Comparison of ENCODE assay signal across 30 cellular contexts in genomic region chr9:100455470-100455869, GRCh38. TPM values are rescaled to one million over a fixed set of nuclear protein-coding genes. Genes with fewer than 3 reads are reported as not detected.
DNase-seq lines count a peak whose midpoint lies in the region; ATAC-seq and TF ChIP-seq lines count a peak whose summit lies in the region.
"Had no signal": no experiment of that assay in that cellular context is flagged by ENCODE, and none has a peak within 500 bp of the region (broad histone marks: within the 10 kb centered on the region; RNA-seq: fewer than 3 reads in every experiment).

No MANE protein-coding gene starts in this region.

- peaks cover 31 to 61% of the 10 kb centered on the region in 2 experiments for H3K79me1 ChIP-seq in IMR-90 (ENCODE audit: low read depth in 1 of 2, low read length in 2 of 2)

- no peak overlapping the region for H3K4me2 ChIP-seq in IMR-90 (ENCODE audit: low read depth, low read length)
- H3K4me2 ChIP-seq: PC-9 had no signal

- no peak overlapping the region for H3K4me3 Mint-ChIP-seq in activated CD4-positive, alpha-beta memory T cell treated with anti-CD3 and anti-CD28 coated beads for 36 hours
- H3K4me3 Mint-ChIP-seq: activated CD4-positive, alpha-beta T cell treated with anti-CD3 and anti-CD28 coated beads, Interleukin-2, amount 10 ng/mL, durations not matched to agents 24 days and 14 days; activated T-cell treated with anti-CD3 and anti-CD28 coated beads, Interleukin-2, amount 50 U/mL, for 4 hours; CD4-positive, CD25-positive, alpha-beta regulatory T cell; mesothelial cell of epicardium; naive thymus-derived CD4-positive, alpha-beta T cell; T-helper 2 cell treated with Interferon-gamma antibody and Interleukin-4, amounts not matched to agents 5 μg/mL and 100 μg/mL, for 36 hours had no signal

- peak overlapping the region; percentile 29; the same call in 1 of the 2 replicates for H3K14ac ChIP-seq in IMR-90 (replicated peaks; ENCODE audit: low read depth, low read length)

- no peak overlapping the region for H3K56ac ChIP-seq in IMR-90 (ENCODE audit: extremely low read depth, insufficient read depth, low read length)

- ATAC-seq in IMR-90 (ENCODE audit: low read depth): peak; percentile 73
- peak; percentile 43 to 73 (median 69) for ATAC-seq in psoas muscle
- ATAC-seq in GM19324 (IDR thresholded peaks at IDR 0.05; ENCODE audit: low FRiP score, unreplicated experiment): no peak
- ATAC-seq: activated T-cell treated with anti-CD3 and anti-CD28 coated beads, Interleukin-2, amount 50 U/mL, for 4 hours; body of pancreas; gastroesophageal sphincter; HepG2; left lung; naive thymus-derived CD4-positive, alpha-beta T cell had no signal

- no peak overlapping the region for H4K5ac ChIP-seq in IMR-90 (ENCODE audit: low read depth, low read length)

- H2BK20ac ChIP-seq in IMR-90 (ENCODE audit: low read depth, low read length): no peak overlapping the region

- DNase-seq in EL (peak; percentile 33), IMR-90 (peak; percentile 63), dermis blood vessel endothelial cell (peak; percentile 41), psoas muscle (no peak), NCI-H1930 (lab: John Stamatoyannopoulos, UW) (no peak)
- DNase-seq in activated CD4-positive, alpha-beta memory T cell treated with anti-CD3 and anti-CD28 coated beads for 36 hours: no peak
- DNase-seq: activated CD4-positive, alpha-beta T cell treated with anti-CD3 and anti-CD28 coated beads, Interleukin-2, amount 10 ng/mL, durations not matched to agents 24 days and 14 days; activated T-cell treated with anti-CD3 and anti-CD28 coated beads, Interleukin-2, amount 50 U/mL, for 4 hours; body of pancreas; CD4-positive, CD25-positive, alpha-beta regulatory T cell; effector CD8-positive, alpha-beta T cell; erythroblast; hypothalamus; left lung; naive thymus-derived CD4-positive, alpha-beta T cell; NCI-H1694 treated with DMSO at 0.1 percent for 48 hours; NCI-H2171; NCI-H510A treated with DMSO at 0.1 percent for 48 hours; PC-9; SHP77; stimulated activated naive CD4-positive, alpha-beta T cell had no signal

- BruUV-seq in IMR-90 (replicated peaks; lab: Mats Ljungman, UMichigan): no TSS peak

- no peak overlapping the region for H2AK5ac ChIP-seq in IMR-90 (ENCODE audit: low read depth, low read length)

- TF ChIP-seq RAD21 in IMR-90 (IDR thresholded peaks at IDR 0.05; ENCODE audit: low read length): no peak

- no peak overlapping the region for H2BK5ac ChIP-seq in IMR-90 (ENCODE audit: low read depth, low read length, poor library complexity, severe bottlenecking)

- H3K27ac Mint-ChIP-seq in activated CD4-positive, alpha-beta memory T cell treated with anti-CD3 and anti-CD28 coated beads for 36 hours: no peak overlapping the region
- H3K27ac Mint-ChIP-seq: activated CD4-positive, alpha-beta T cell treated with anti-CD3 and anti-CD28 coated beads, Interleukin-2, amount 10 ng/mL, durations not matched to agents 24 days and 14 days; CD4-positive, CD25-positive, alpha-beta regulatory T cell; mesothelial cell of epicardium; naive thymus-derived CD4-positive, alpha-beta T cell; T-helper 2 cell treated with Interferon-gamma antibody and Interleukin-4, amounts not matched to agents 5 μg/mL and 100 μg/mL, for 36 hours had no signal

- CTCF ChIA-PET in IMR-90 (lab: Yijun Ruan, JAX): no interaction called here
- CTCF ChIA-PET in activated CD4-positive, alpha-beta memory T cell treated with anti-CD3 and anti-CD28 coated beads for 36 hours (lab: Charles Lee): no interaction called here

- no peak overlapping the region for H2BK15ac ChIP-seq in IMR-90 (ENCODE audit: low read depth, low read length)

- peak overlapping the region; percentile 22 for H2AK9ac ChIP-seq in IMR-90 (replicated peaks; ENCODE audit: low read depth, low read length, poor library complexity)

- peaks cover 2% of the 10 kb centered on the region; the same call in 1 of the 2 replicates for H3K9me3 ChIP-seq in IMR-90 (ENCODE audit: control insufficient read depth, insufficient read depth, low read length)
- no peaks in the 10 kb centered on the region for H3K9me3 ChIP-seq in psoas muscle
- H3K9me3 ChIP-seq: body of pancreas, gastroesophageal sphincter, HAP-1, left lung, prostate gland, suprapubic skin had no signal

- H3K23ac ChIP-seq in IMR-90 (ENCODE audit: low read depth, low read length): no peak overlapping the region

- H3K18ac ChIP-seq in IMR-90 (ENCODE audit: low read depth, low read length): no peak overlapping the region

- peaks cover 21% of the 10 kb centered on the region for H3K36me3 Mint-ChIP-seq in activated CD4-positive, alpha-beta memory T cell treated with anti-CD3 and anti-CD28 coated beads for 36 hours

- no peak overlapping the region for H4K8ac ChIP-seq in IMR-90 (ENCODE audit: low read depth in 2 of 2, low read length in 2 of 2)

- peaks cover 25% of the 10 kb centered on the region for H3K36me3 ChIP-seq in IMR-90 (ENCODE audit: control insufficient read depth, insufficient read depth, low read length)
- H3K36me3 ChIP-seq in psoas muscle (ENCODE audit: insufficient read depth in 1 of 2, low read depth in 1 of 2): peaks cover 0 to 28% of the 10 kb centered on the region in 2 donors
- H3K36me3 ChIP-seq: prostate gland had no signal

- POLR2A ChIA-PET in IMR-90 (lab: Charles Lee; ENCODE audit: unreplicated experiment): no interaction called here
- POLR2A ChIA-PET in activated CD4-positive, alpha-beta memory T cell treated with anti-CD3 and anti-CD28 coated beads for 36 hours (lab: Charles Lee): no interaction called here

- intact Hi-C loops in IMR-90 (cut with micrococcal nuclease) (no loop called here), psoas muscle (cut with DNase I) (no loop called here)
- intact Hi-C loops in activated CD4-positive, alpha-beta memory T cell treated with anti-CD3 and anti-CD28 coated beads for 36 hours (cut with micrococcal nuclease): no loop called here

- H4K91ac ChIP-seq in IMR-90 (ENCODE audit: insufficient read depth, low read depth, low read length): no peak overlapping the region

- H3K4ac ChIP-seq in IMR-90 (ENCODE audit: low read depth, low read length): no peak overlapping the region

- H4K20me1 ChIP-seq in IMR-90 (ENCODE audit: insufficient read depth, low read length): peaks cover 15% of the 10 kb centered on the region

- no peak overlapping the region for H3K9ac ChIP-seq in IMR-90 (ENCODE audit: low read depth, low read length)

- H3K9me1 ChIP-seq in IMR-90 (ENCODE audit: insufficient read depth, low read length): peaks cover 18% of the 10 kb centered on the region; the same call in 1 of the 2 replicates

- no peaks in the 10 kb centered on the region for H3K4me1 Mint-ChIP-seq in activated CD4-positive, alpha-beta memory T cell treated with anti-CD3 and anti-CD28 coated beads for 36 hours (ENCODE audit: low read depth)
- H3K4me1 Mint-ChIP-seq: activated CD4-positive, alpha-beta T cell treated with anti-CD3 and anti-CD28 coated beads, Interleukin-2, amount 10 ng/mL, durations not matched to agents 24 days and 14 days; mesothelial cell of epicardium had no signal

- H3K9me3 Mint-ChIP-seq in activated CD4-positive, alpha-beta memory T cell treated with anti-CD3 and anti-CD28 coated beads for 36 hours: no peaks in the 10 kb centered on the region
- H3K9me3 Mint-ChIP-seq: activated CD4-positive, alpha-beta T cell treated with anti-CD3 and anti-CD28 coated beads, Interleukin-2, amount 10 ng/mL, durations not matched to agents 24 days and 14 days; activated T-cell treated with anti-CD3 and anti-CD28 coated beads, Interleukin-2, amount 50 U/mL, for 4 hours; CD4-positive, CD25-positive, alpha-beta regulatory T cell; mesothelial cell of epicardium; naive thymus-derived CD4-positive, alpha-beta T cell; T-helper 2 cell treated with Interferon-gamma antibody and Interleukin-4, amounts not matched to agents 5 μg/mL and 100 μg/mL, for 36 hours had no signal

- H3K4me1 ChIP-seq in IMR-90 (ENCODE audit: control insufficient read depth, insufficient read depth, low read length) (peaks cover 3% of the 10 kb centered on the region; the same call in 1 of the 2 replicates), psoas muscle (peaks cover 9% of the 10 kb centered on the region)
- H3K4me1 ChIP-seq: body of pancreas, left lung, prostate gland, suprapubic skin had no signal

- H3K27me3 ChIP-seq in IMR-90 (ENCODE audit: control insufficient read depth, insufficient read depth, low read length): no peaks in the 10 kb centered on the region
- H3K27me3 ChIP-seq in psoas muscle (ENCODE audit: insufficient read depth in 3 of 3, low read length in 2 of 3): no peaks in the 10 kb centered on the region
- H3K27me3 ChIP-seq: body of pancreas, gastroesophageal sphincter, left lung, suprapubic skin had no signal

- H3K27me3 Mint-ChIP-seq in activated CD4-positive, alpha-beta memory T cell treated with anti-CD3 and anti-CD28 coated beads for 36 hours: no peaks in the 10 kb centered on the region

- no peak for TF ChIP-seq POLR2A in IMR-90 (IDR thresholded peaks at IDR 0.05; ENCODE audit: low read depth, low read length)

- in situ Hi-C loops in IMR-90 (cut with MboI; ENCODE audit: low sequenced_read_pairs): loop anchor here (10.0 kb wide), 1 partner anchor 129 kb away; no protein-coding TSS in a partner anchor

- no peak overlapping the region for H2AFZ ChIP-seq in IMR-90 (replicated peaks; ENCODE audit: low read length, poor library complexity)
- H2AFZ ChIP-seq: PC-9 had no signal

- H3K27ac ChIP-seq in IMR-90 (ENCODE audit: insufficient read depth, low read length) (no peak overlapping the region), psoas muscle (no peak overlapping the region)
- H3K27ac ChIP-seq: body of pancreas, gastroesophageal sphincter, left lung, PC-9, prostate gland, suprapubic skin had no signal

- no peak overlapping the region for H2BK120ac ChIP-seq in IMR-90 (ENCODE audit: low read depth, low read length)

- H3K4me3 ChIP-seq in IMR-90 (ENCODE audit: insufficient read depth, low read depth, low read length) (no peak overlapping the region), psoas muscle (no peak overlapping the region)
- H3K4me3 ChIP-seq: body of pancreas, gastroesophageal sphincter, HAP-1, left lung, PC-9, prostate gland, suprapubic skin had no signal

- no peak for TF ChIP-seq CTCF in IMR-90 (conservative IDR thresholded peaks at IDR 0.05; ENCODE audit: low read depth, low read length)
- TF ChIP-seq CTCF in psoas muscle (IDR thresholded peaks at IDR 0.05): no peak

- dilution Hi-C loops in IMR-90 (cut with HindIII; ENCODE audit: low sequenced_read_pairs, unreplicated experiment): no loop called here

RNA-seq across cellular contexts. Expression of gene TMEFF1, which starts 17.5 kb away (rescaled TPM):
- total RNA-seq in IMR-90 (2012; rRNA removed) (0.90 and 1.9 TPM in 2 replicates), dermis blood vessel endothelial cell (9.2 and 19.3 TPM in 2 replicates), psoas muscle (under 1 TPM in 3 of 4 donors, not detected in 1; 0.29 to 0.56 (median 0.30) TPM)
- polyA plus RNA-seq in IMR-90 (2012; rRNA removed) (0.62 and 0.89 TPM in 2 replicates), psoas muscle (under 1 TPM in 2 of 3 donors, not detected in 1; 0.07 to 0.08 TPM)
- 0.26 and 0.85 TPM in 2 replicates for polyA plus RNA-seq in IMR-90 (2012; cell fraction: cytosol; rRNA removed)
- 0.32 and 0.77 TPM in 2 replicates for polyA plus RNA-seq in IMR-90 (2012; cell fraction: nucleus; rRNA removed; ENCODE audit: low replicate concordance)
- total RNA-seq in activated CD4-positive, alpha-beta memory T cell treated with anti-CD3 and anti-CD28 coated beads for 36 hours: under 1 TPM; 0.24 to 0.95 TPM
- total RNA-seq: body of pancreas, ureter had no signal
- polyA plus RNA-seq: CD4-positive, CD25-positive, alpha-beta regulatory T cell; naive thymus-derived CD4-positive, alpha-beta T cell had no signal

RNA-seq across cellular contexts. Expression of gene MSANTD3, which starts 28.5 kb away (rescaled TPM):
- 55.9 and 71.1 TPM in 2 replicates for total RNA-seq in IMR-90 (2012; rRNA removed)
- polyA plus RNA-seq in IMR-90 (2012; rRNA removed): 45.3 and 45.5 TPM in 2 replicates
- 34.1 and 68.2 TPM in 2 replicates for polyA plus RNA-seq in IMR-90 (2012; cell fraction: cytosol; rRNA removed)
- 13.4 and 55.4 TPM in 2 replicates for polyA plus RNA-seq in IMR-90 (2012; cell fraction: nucleus; rRNA removed; ENCODE audit: low replicate concordance)
- total RNA-seq in dermis blood vessel endothelial cell: 53.4 and 57.3 TPM in 2 replicates
- 10 to 100 TPM; 15.2 to 59.4 (median 32.6) TPM for total RNA-seq in psoas muscle
- 10 to 100 TPM; 17.4 to 25.6 (median 25.2) TPM for polyA plus RNA-seq in psoas muscle
- total RNA-seq in activated CD4-positive, alpha-beta memory T cell treated with anti-CD3 and anti-CD28 coated beads for 36 hours: 10 to 100 TPM; 16.3 to 18.3 TPM

Comparison
In these comparisons a context has a peak if more than half of its experiments do, and no peak if none do; other contexts are left out.
1. DNase-seq: peak in EL (single experiment), IMR-90 (single experiment) and dermis blood vessel endothelial cell (single experiment); none in psoas muscle (0 of 2), NCI-H1930 (0 of 2) and activated CD4-positive, alpha-beta memory T cell treated with anti-CD3 and anti-CD28 coated beads for 36 hours (single experiment).